ENCODE assay signal across 24 cellular contexts in the genomic region with DNA sequence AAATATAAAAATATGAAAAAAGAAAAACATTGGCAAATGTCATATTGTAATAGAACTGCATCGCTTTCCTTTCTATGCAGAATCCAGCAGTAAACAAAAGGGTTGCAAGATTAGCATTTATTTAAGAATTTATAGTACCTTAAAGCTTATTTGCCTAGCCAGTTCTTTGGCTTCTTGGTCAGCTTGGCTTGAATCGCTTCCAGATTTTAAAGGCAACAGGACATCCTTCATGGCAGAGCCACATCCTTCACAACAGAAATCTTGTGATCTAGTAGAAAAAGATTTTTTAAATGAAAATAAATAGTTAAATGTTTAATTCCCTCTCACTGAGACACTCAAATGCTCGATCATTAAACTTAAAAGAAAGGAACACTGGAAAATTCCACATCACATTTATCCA. TPM values are rescaled to one million over a fixed set of nuclear protein-coding genes. Genes with fewer than 3 reads are reported as not detected.
DNase-seq lines count a peak whose midpoint lies in the region; ATAC-seq and TF ChIP-seq lines count a peak whose summit lies in the region.
"Had no signal": no experiment of that assay in that cellular context is flagged by ENCODE, and none has a peak within 500 bp of the region (broad histone marks: within the 10 kb centered on the region; RNA-seq: fewer than 3 reads in every experiment).

No MANE protein-coding gene starts in this region.

- H2AFZ ChIP-seq in PC-3 (ENCODE audit: low read length) = no peak overlapping the region

- H3K27me3 ChIP-seq in PC-3 (ENCODE audit: low read length) (no peaks in the 10 kb centered on the region), prostate gland (replicated peaks; ENCODE audit: insufficient read depth) (no peaks in the 10 kb centered on the region)
- H3K27me3 ChIP-seq: BE2C; BLaER1 treated with 17β-estradiol and CSF1 and Interleukin-3, amounts not matched to agents 10 nM and 100 nM had no signal

- H3K79me2 ChIP-seq in PC-3 (ENCODE audit: low read length) = no peaks in the 10 kb centered on the region

- H3K4me1 ChIP-seq in PC-3 (ENCODE audit: insufficient read depth, low read length) (no peaks in the 10 kb centered on the region), prostate gland (replicated peaks) (no peaks in the 10 kb centered on the region)
- H3K4me1 ChIP-seq: BE2C, HAP-1 had no signal

- TF ChIP-seq CTCF in 22Rv1 (IDR thresholded peaks at IDR 0.05) (no peak), PC-3 (conservative IDR thresholded peaks at IDR 0.05; ENCODE audit: low read depth, low read length) (no peak), prostate gland (IDR thresholded peaks at IDR 0.05) (no peak)

- H3K27ac ChIP-seq in 22Rv1 = peak overlapping the region; percentile 40
- H3K27ac ChIP-seq in PC-3 (ENCODE audit: low read length) = no peak overlapping the region
- H3K27ac ChIP-seq in prostate gland = peak overlapping the region in 1 of 2 donors; percentile 22
- H3K27ac ChIP-seq: A549; BLaER1 treated with 17β-estradiol and CSF1 and Interleukin-3, amounts not matched to agents 10 nM and 100 nM had no signal

- peaks cover 4% of the 10 kb centered on the region; the same call in 1 of the 2 replicates for H4K20me1 ChIP-seq in PC-3 (ENCODE audit: low read length)

- intact Hi-C loops in PC-3 (cut with micrococcal nuclease) (no loop called here), prostate gland (cut with DNase I) (no loop called here)

- 51% methylated on average over 3 of the region's 3 CpGs for WGBS in prostate gland

- H3K36me3 Mint-ChIP-seq in activated T-cell treated with anti-CD3 and anti-CD28 coated beads, Interleukin-2, amount 50 U/mL, for 24 hours (ENCODE audit: low read depth) = peaks cover 64% of the 10 kb centered on the region

- ATAC-seq in PC-3 (peak; percentile 33; the same call in 1 of the 2 replicates), HG02973 (IDR thresholded peaks at IDR 0.05; ENCODE audit: unreplicated experiment) (no peak)
- ATAC-seq: A549, GM12878 had no signal

- H3F3A ChIP-seq in PC-3 (ENCODE audit: low read length, unreplicated experiment) = no peaks in the 10 kb centered on the region

- H3K36me3 ChIP-seq in PC-3 (ENCODE audit: low read depth, low read length) (peaks cover 8% of the 10 kb centered on the region), prostate gland (no peaks in the 10 kb centered on the region)

- POLR2A ChIA-PET in PC-3 (lab: Charles Lee; ENCODE audit: unreplicated experiment) = interaction anchor here (0.6 kb wide), 2 partner anchors 15 to 255 kb away, joined by 4 to 5 read pairs; a partner anchor contains a TSS

- H3K9me3 Mint-ChIP-seq in activated T-cell treated with anti-CD3 and anti-CD28 coated beads, Interleukin-2, amount 50 U/mL, for 24 hours = no peaks in the 10 kb centered on the region
- H3K9me3 Mint-ChIP-seq: CD14-positive monocyte; CD4-positive, alpha-beta T cell; CD8-positive, alpha-beta memory T cell; HFFc6 had no signal

- no peak for TF ChIP-seq POLR2A in prostate gland (IDR thresholded peaks at IDR 0.05)

- no peak overlapping the region for H3K4me2 ChIP-seq in PC-3 (ENCODE audit: low read length)
- H3K4me2 ChIP-seq: A549; BLaER1 treated with 17β-estradiol and CSF1 and Interleukin-3, amounts not matched to agents 10 nM and 100 nM had no signal

- no peaks in the 10 kb centered on the region for H3K27me3 Mint-ChIP-seq in activated T-cell treated with anti-CD3 and anti-CD28 coated beads, Interleukin-2, amount 50 U/mL, for 24 hours
- H3K27me3 Mint-ChIP-seq: CD4-positive, alpha-beta T cell; CD8-positive, alpha-beta memory T cell had no signal

- H3K4me1 Mint-ChIP-seq in activated T-cell treated with anti-CD3 and anti-CD28 coated beads, Interleukin-2, amount 50 U/mL, for 24 hours (ENCODE audit: low read depth) = no peaks in the 10 kb centered on the region

- no peak overlapping the region for H3K9ac ChIP-seq in PC-3 (ENCODE audit: low read length)
- H3K9ac ChIP-seq: BLaER1 treated with 17β-estradiol and CSF1 and Interleukin-3, amounts not matched to agents 10 nM and 100 nM had no signal

- DNase-seq in PC-3 (no peak), dermis blood vessel endothelial cell (peak; percentile 61), prostate gland (ENCODE audit: low spot score) (peak; percentile 49), germinal center (ENCODE audit: low spot score) (no peak)
- DNase-seq in activated T-cell treated with anti-CD3 and anti-CD28 coated beads, Interleukin-2, amount 50 U/mL, for 24 hours = no peak
- DNase-seq: 8988T; ACHN; AML-193; BE2C; CD4-positive, alpha-beta T cell; CD8-positive, alpha-beta memory T cell; DMS 273 treated with DMSO at 0.1 percent for 48 hours; DMS79; EL; GDM1; GOT3; HFFc6 had no signal

- H3K9me3 ChIP-seq in PC-3 (ENCODE audit: low read length) (no peaks in the 10 kb centered on the region), prostate gland (no peaks in the 10 kb centered on the region)
- H3K9me3 ChIP-seq: A549; BE2C; BLaER1 treated with 17β-estradiol and CSF1 and Interleukin-3, amounts not matched to agents 10 nM and 100 nM; HAP-1 had no signal

- CTCF ChIA-PET in PC-3 (lab: Charles Lee) = interaction anchor here (0.7 kb wide), 1 partner anchor 202 kb away, joined by 3 read pairs; no protein-coding TSS in a partner anchor

- BruUV-seq in PC-3 (replicated peaks; lab: Mats Ljungman, UMichigan) = no TSS peak

- H3K4me3 ChIP-seq in PC-3 (ENCODE audit: low read length) (no peak overlapping the region), prostate gland (no peak overlapping the region)
- H3K4me3 ChIP-seq: A549; BLaER1 treated with 17β-estradiol and CSF1 and Interleukin-3, amounts not matched to agents 10 nM and 100 nM; GM12878; HAP-1 had no signal

- H3K4me3 Mint-ChIP-seq in activated T-cell treated with anti-CD3 and anti-CD28 coated beads, Interleukin-2, amount 50 U/mL, for 24 hours = no peak overlapping the region
- H3K4me3 Mint-ChIP-seq: CD14-positive monocyte; CD4-positive, alpha-beta T cell; CD8-positive, alpha-beta memory T cell; HFFc6 had no signal

- no peaks in the 10 kb centered on the region for H3K9me2 ChIP-seq in PC-3 (replicated peaks; ENCODE audit: low read length)

- H3K27ac Mint-ChIP-seq in activated T-cell treated with anti-CD3 and anti-CD28 coated beads, Interleukin-2, amount 50 U/mL, for 24 hours = no peak overlapping the region
- H3K27ac Mint-ChIP-seq: CD14-positive monocyte; CD4-positive, alpha-beta T cell; CD8-positive, alpha-beta memory T cell; HFFc6 had no signal

RNA-seq across cellular contexts. Expression of a gene that starts 17.4 kb away (rescaled TPM):
- total RNA-seq in PC-3 (2014; rRNA removed) (22.4 and 23.2 TPM in 2 replicates), dermis blood vessel endothelial cell (48.2 and 65.5 TPM in 2 replicates), prostate gland (10 to 100 TPM; 31.7 to 98.4 TPM)

RNA-seq across cellular contexts. Expression of a gene that starts 20.1 kb away (rescaled TPM):
- 0.23 and 0.36 TPM in 2 replicates for total RNA-seq in PC-3 (2014; rRNA removed)
- total RNA-seq in dermis blood vessel endothelial cell = 0.14 and 0.51 TPM in 2 replicates
- total RNA-seq in prostate gland = under 1 TPM; 0.14 to 0.40 TPM

Comparison
In these comparisons a context has a peak if more than half of its experiments do, and no peak if none do; other contexts are left out.
1. DNase-seq: peak in dermis blood vessel endothelial cell (single experiment) and prostate gland (single experiment); none in PC-3 (single experiment), activated T-cell treated with anti-CD3 and anti-CD28 coated beads, Interleukin-2, amount 50 U/mL, for 24 hours (single experiment) and germinal center (single experiment).